16 cellular contexts compared by ENCODE assay signal in genomic region chr1:109389638-109390341, GRCh38. TPM values are rescaled to one million over a fixed set of nuclear protein-coding genes. Genes with fewer than 3 reads are reported as not detected.
DNase-seq lines count a peak whose midpoint lies in the region; ATAC-seq and TF ChIP-seq lines count a peak whose summit lies in the region.
"Had no signal": no experiment of that assay in that cellular context is flagged by ENCODE, and none has a peak within 500 bp of the region (broad histone marks: within the 10 kb centered on the region; RNA-seq: fewer than 3 reads in every experiment).

No MANE protein-coding gene starts in this region.

- H3K27ac ChIP-seq in heart left ventricle: peak overlapping the region; percentile 58 to 95 (median 88)
- peak overlapping the region; percentile 59 to 100 (median 95) for H3K27ac ChIP-seq in dorsolateral prefrontal cortex
- H3K27ac ChIP-seq in parathyroid adenoma: peak overlapping the region; percentile 15
- H3K27ac ChIP-seq in vagina: peak overlapping the region; percentile 69
- H3K27ac ChIP-seq: A549 had no signal

- peaks cover 13 to 92% (median 74%) of the 10 kb centered on the region in 12 donors for H3K4me1 ChIP-seq in heart left ventricle
- peaks cover 5% of the 10 kb centered on the region for H3K4me1 ChIP-seq in parathyroid adenoma
- H3K4me1 ChIP-seq in vagina: peaks cover 16% of the 10 kb centered on the region

- no peak overlapping the region for H2AFZ ChIP-seq in parathyroid adenoma

- H3K27me3 ChIP-seq in heart left ventricle (no peaks in the 10 kb centered on the region), dorsolateral prefrontal cortex (no peaks in the 10 kb centered on the region), parathyroid adenoma (ENCODE audit: control insufficient read depth, insufficient read depth, low read length) (no peaks in the 10 kb centered on the region), vagina (no peaks in the 10 kb centered on the region)

- H3K4me2 ChIP-seq in parathyroid adenoma (ENCODE audit: low read length): no peak overlapping the region
- H3K4me2 ChIP-seq: A549 had no signal

- no peaks in the 10 kb centered on the region for H3K36me3 ChIP-seq in heart left ventricle
- no peaks in the 10 kb centered on the region for H3K36me3 ChIP-seq in parathyroid adenoma (ENCODE audit: control insufficient read depth, insufficient read depth, low read length)
- no peaks in the 10 kb centered on the region for H3K36me3 ChIP-seq in vagina

- ATAC-seq in heart left ventricle (no peak), Right ventricle myocardium superior (ENCODE audit: poor library complexity) (no peak)
- ATAC-seq: A549, left colon had no signal

- WGBS in heart left ventricle, 4 donors: 61 to 75% (median 68%) methylated on average over 5 of the region's 5 CpGs

- TF ChIP-seq CTCF in heart left ventricle (IDR thresholded peaks at IDR 0.05) (no peak), dorsolateral prefrontal cortex (IDR thresholded peaks at IDR 0.05 in 54 of 56, conservative IDR thresholded peaks at IDR 0.05 in 2 of 56; ENCODE audit: low read depth in 1 of 56, partially characterized antibody in 56 of 56) (no peak), parathyroid adenoma (IDR thresholded peaks at IDR 0.05) (no peak), vagina (IDR thresholded peaks at IDR 0.05) (no peak)

- no peaks in the 10 kb centered on the region for H3K9me3 ChIP-seq in heart left ventricle
- H3K9me3 ChIP-seq in parathyroid adenoma (ENCODE audit: control insufficient read depth, low read length): no peaks in the 10 kb centered on the region
- no peaks in the 10 kb centered on the region for H3K9me3 ChIP-seq in vagina
- H3K9me3 ChIP-seq: A549 had no signal

- intact Hi-C loops in heart left ventricle (cut with DNase I): loop anchor here in 3 of 10 donors (5.0 to 10.0 kb wide), 2 partner anchors 37 to 45 kb away; no protein-coding TSS in a partner anchor
- intact Hi-C loops in Right ventricle myocardium superior (cut with DNase I): no loop called here
- intact Hi-C loops in dorsolateral prefrontal cortex (cut with DNase I): loop anchor here in 1 of 2 donors (10.0 kb wide), 2 partner anchors 175 to 285 kb away; partner anchors contain the start of gene SARS1
- intact Hi-C loops in vagina (cut with DNase I): no loop called here

- H3K4me3 ChIP-seq in heart left ventricle (peak overlapping the region in 7 of 12 donors; percentile 6 to 46 (median 39)), dorsolateral prefrontal cortex (peak overlapping the region in 41 of 59 donors; percentile 3 to 93 (median 28)), parathyroid adenoma (ENCODE audit: low read depth, low read length) (no peak overlapping the region), vagina (no peak overlapping the region)
- H3K4me3 ChIP-seq: A549 had no signal

- H3K79me2 ChIP-seq in parathyroid adenoma: peaks cover 5% of the 10 kb centered on the region

- TF ChIP-seq POLR2A in heart left ventricle (IDR thresholded peaks at IDR 0.05) (no peak), vagina (IDR thresholded peaks at IDR 0.05) (no peak)

- no peak overlapping the region for H3K9ac ChIP-seq in parathyroid adenoma

- DNase-seq in heart left ventricle: no peak
- no peak for DNase-seq in Right ventricle myocardium superior
- DNase-seq in dorsolateral prefrontal cortex: no peak
- DNase-seq in vagina (ENCODE audit: extremely low spot score in 2 of 2): no peak
- DNase-seq in NCI-H524 (lab: John Stamatoyannopoulos, UW): no peak
- DNase-seq in NCI-H774 (lab: John Stamatoyannopoulos, UW): no peak
- no peak for DNase-seq in T-helper 9 cell
- DNase-seq: activated CD8-positive, alpha-beta memory T cell treated with anti-CD3 and anti-CD28 coated beads for 24 hours; activated naive CD4-positive, alpha-beta T cell treated with Interleukin-2 at 50 U/mL for 16 hours; Calu3; cortex of kidney; Kasumi-1; left colon; stimulated activated CD4-positive, alpha-beta T cell treated with anti-CD3 and anti-CD28 coated beads, Interleukin-4, amount 100 ng/mL, for 4 hours had no signal

RNA-seq across cellular contexts. Expression of gene SORT1, which starts 7.9 kb away (rescaled TPM):
- total RNA-seq in heart left ventricle (100 to 1,000 TPM in 7 of 9 donors, 10 to 100 TPM in 2; 75.5 to 346 (median 165) TPM), Right ventricle myocardium superior (127 TPM), dorsolateral prefrontal cortex (100 to 1,000 TPM; 214 to 579 (median 329) TPM), vagina (30.7 TPM)
- polyA plus RNA-seq in heart left ventricle: 100 to 1,000 TPM in 1 of 2 donors, 10 to 100 TPM in 1; 36.9 to 133 TPM

RNA-seq across cellular contexts. Expression of gene PSMA5, which starts 36.5 kb away (rescaled TPM):
- total RNA-seq in heart left ventricle (10 to 100 TPM; 24.3 to 74.9 (median 61.0) TPM), Right ventricle myocardium superior (56.8 TPM), dorsolateral prefrontal cortex (10 to 100 TPM; 25.5 to 74.2 (median 56.7) TPM), vagina (23.1 TPM)
- polyA plus RNA-seq in heart left ventricle: 10 to 100 TPM; 31.5 to 94.7 TPM

Comparison
In these comparisons a context has a peak if more than half of its experiments do, and no peak if none do; other contexts are left out.
1. H3K27ac ChIP-seq: peak in every context shown above with its lines; median percentile 95 in dorsolateral prefrontal cortex; 88 in heart left ventricle; 69 in vagina; 15 in parathyroid adenoma.
2. H3K4me3 ChIP-seq: peak in heart left ventricle (7 of 12) and dorsolateral prefrontal cortex (41 of 59); none in parathyroid adenoma (single experiment) and vagina (0 of 2).